Comparison of ENCODE assay signal across 21 cellular contexts in genomic region chr11:67320691-67321090, GRCh38.
"Had no signal": no experiment of that assay in that cellular context is flagged by ENCODE, and none has a peak within 500 bp of the region (broad histone marks: within the 10 kb centered on the region; RNA-seq: fewer than 3 reads in every experiment).

No MANE protein-coding gene starts in this region.

- DNase-seq: effector CD8-positive, alpha-beta T cell; effector memory CD8-positive, alpha-beta T cell; endodermal cell; esophagus squamous epithelium; foreskin fibroblast; foreskin melanocyte; heart left ventricle; hippocampal formation; left cardiac atrium; left lung; mammary epithelial cell; mesendoderm; mucosa of descending colon; naive B cell had no signal

- FAIRE-seq: colon, endometrium, islet of Langerhans, keratinocyte had no signal

- H3K27ac Mint-ChIP-seq: dendritic cell treated with granulocyte-macrophage colony-stimulating factor and Interleukin-4, amounts not matched to agents 40 ng/mL and 50 ng/mL, for 4 days; effector memory CD8-positive, alpha-beta T cell; endodermal cell; memory B cell; mesothelial cell of epicardium had no signal

- H3K27me3 Mint-ChIP-seq: effector memory CD8-positive, alpha-beta T cell; memory B cell; naive B cell had no signal

- H3K36me3 Mint-ChIP-seq: memory B cell had no signal

- H3K9me3 Mint-ChIP-seq: dendritic cell treated with granulocyte-macrophage colony-stimulating factor and Interleukin-4, amounts not matched to agents 40 ng/mL and 50 ng/mL, for 4 days; effector memory CD8-positive, alpha-beta T cell; endodermal cell; memory B cell; mesothelial cell of epicardium; naive B cell had no signal

- H3K4me3 Mint-ChIP-seq: dendritic cell treated with granulocyte-macrophage colony-stimulating factor and Interleukin-4, amounts not matched to agents 40 ng/mL and 50 ng/mL, for 4 days; effector memory CD8-positive, alpha-beta T cell; endodermal cell; memory B cell; mesothelial cell of epicardium had no signal
